In genomic region chr14:89202413-89202812, GRCh38 we compare ENCODE assay signal across 26 cellular contexts.
DNase-seq lines count a peak whose midpoint lies in the region; ATAC-seq and TF ChIP-seq lines count a peak whose summit lies in the region.
"Had no signal": no experiment of that assay in that cellular context is flagged by ENCODE, and none has a peak within 500 bp of the region (broad histone marks: within the 10 kb centered on the region; RNA-seq: fewer than 3 reads in every experiment).

No MANE protein-coding gene starts in this region.

- no peak overlapping the region for H3K23ac ChIP-seq in mesendoderm (ENCODE audit: low read length)

- H3K9me3 Mint-ChIP-seq in activated naive CD4-positive, alpha-beta T cell treated with anti-CD3 and anti-CD28 coated beads for 36 hours: peaks cover 8% of the 10 kb centered on the region
- H3K9me3 Mint-ChIP-seq in GM23338: no peaks in the 10 kb centered on the region
- no peaks in the 10 kb centered on the region for H3K9me3 Mint-ChIP-seq in effector memory CD8-positive, alpha-beta T cell
- no peaks in the 10 kb centered on the region for H3K9me3 Mint-ChIP-seq in natural killer cell treated with Interleukin-12 subunit alpha and Interleukin-12 subunit beta and Interleukin-15 and Interleukin-18, amount 100 ng/mL, for 72 hours
- H3K9me3 Mint-ChIP-seq: activated T-helper 2 cell treated with anti-CD3 and anti-CD28 coated beads, Interferon-gamma antibody, Interleukin-2, Interleukin-4, amounts not matched to agents 10 μg/mL and 5 μg/mL and 100 μg/mL, durations not matched to agents 14 hours and 24 hours and 36 hours; H9 had no signal

- no peak overlapping the region for H3K9ac ChIP-seq in mesendoderm (ENCODE audit: low read length)
- H3K9ac ChIP-seq: SK-N-SH had no signal

- no peak for ATAC-seq in GM23338
- ATAC-seq in effector memory CD8-positive, alpha-beta T cell (replicated peaks): no peak
- no peak for ATAC-seq in natural killer cell treated with Interleukin-12 subunit alpha and Interleukin-12 subunit beta and Interleukin-15 and Interleukin-18, amount 100 ng/mL, for 72 hours
- no peak for ATAC-seq in GM19397 (IDR thresholded peaks at IDR 0.05; ENCODE audit: unreplicated experiment)
- ATAC-seq: sciatic nerve had no signal

- no peak for TF ChIP-seq CTCF in GM23338 (conservative IDR thresholded peaks at IDR 0.05; ENCODE audit: low read depth in 2 of 2)

- H2BK15ac ChIP-seq in mesendoderm (replicated peaks; ENCODE audit: low read depth): no peak overlapping the region

- H3K4me1 ChIP-seq in GM23338 (ENCODE audit: insufficient read depth): peaks cover 42% of the 10 kb centered on the region
- H3K4me1 ChIP-seq in mesendoderm (ENCODE audit: control insufficient read depth, low read depth, low read length): peaks cover 7% of the 10 kb centered on the region

- CTCF ChIA-PET in activated naive CD4-positive, alpha-beta T cell treated with anti-CD3 and anti-CD28 coated beads for 36 hours (lab: Charles Lee): no interaction called here

- no peak overlapping the region for H2AFZ ChIP-seq in GM23338

- H2BK5ac ChIP-seq in mesendoderm (ENCODE audit: low read length): no peak overlapping the region

- no peak overlapping the region for H3K4me3 ChIP-seq in GM23338
- no peak overlapping the region for H3K4me3 ChIP-seq in mesendoderm (ENCODE audit: low read length)
- H3K4me3 ChIP-seq: heart left ventricle, thoracic aorta had no signal

- H3K18ac ChIP-seq in mesendoderm (ENCODE audit: low read length): no peak overlapping the region

- no peak overlapping the region for H3K4me3 Mint-ChIP-seq in activated naive CD4-positive, alpha-beta T cell treated with anti-CD3 and anti-CD28 coated beads for 36 hours
- H3K4me3 Mint-ChIP-seq in GM23338: no peak overlapping the region
- peak overlapping the region in 1 of 2 donors; percentile 35 for H3K4me3 Mint-ChIP-seq in effector memory CD8-positive, alpha-beta T cell
- H3K4me3 Mint-ChIP-seq in natural killer cell treated with Interleukin-12 subunit alpha and Interleukin-12 subunit beta and Interleukin-15 and Interleukin-18, amount 100 ng/mL, for 72 hours: peak overlapping the region; percentile 30
- H3K4me3 Mint-ChIP-seq: activated CD4-positive, alpha-beta memory T cell treated with anti-CD3 and anti-CD28 coated beads for 36 hours; H9; T-helper 1 cell treated with Interleukin-12 subunit alpha and Interleukin-12 subunit beta and Interleukin-4 antibody, amounts not matched to agents 30 μg/mL and 1 μg/mL, for 36 hours had no signal

- H3K79me1 ChIP-seq in mesendoderm (ENCODE audit: low read length): peaks cover 10% of the 10 kb centered on the region

- no CpG with 5 or more reads among the region's 8 CpGs for WGBS in mesendoderm (ENCODE audit: extremely low coverage, insufficient coverage, low lambda C conversion rate)

- H3K4ac ChIP-seq in mesendoderm (ENCODE audit: low read depth, low read length): no peak overlapping the region

- no peak overlapping the region for H2BK120ac ChIP-seq in mesendoderm (ENCODE audit: low read depth, low read length)

- peaks cover 72% of the 10 kb centered on the region for H4K20me1 ChIP-seq in GM23338 (replicated peaks; ENCODE audit: insufficient read depth)

- peaks cover 93% of the 10 kb centered on the region for H3K79me2 ChIP-seq in GM23338 (replicated peaks; ENCODE audit: insufficient read depth)
- H3K79me2 ChIP-seq in mesendoderm (ENCODE audit: control insufficient read depth, insufficient read depth, low read length): peaks cover 2% of the 10 kb centered on the region

- H3K27ac ChIP-seq in GM23338 (ENCODE audit: low read depth) (peak overlapping the region; percentile 45; the same call in 1 of the 2 replicates), mesendoderm (ENCODE audit: low read depth, low read length) (no peak overlapping the region)
- H3K27ac ChIP-seq: heart left ventricle, RWPE1, thoracic aorta had no signal

- H3K4me1 Mint-ChIP-seq in activated naive CD4-positive, alpha-beta T cell treated with anti-CD3 and anti-CD28 coated beads for 36 hours (ENCODE audit: low read depth): peaks cover 54% of the 10 kb centered on the region
- H3K4me1 Mint-ChIP-seq in GM23338: peaks cover 76% of the 10 kb centered on the region
- H3K4me1 Mint-ChIP-seq in effector memory CD8-positive, alpha-beta T cell (ENCODE audit: low read depth in 2 of 2): peaks cover 44 to 55% of the 10 kb centered on the region in 2 donors
- H3K4me1 Mint-ChIP-seq in natural killer cell treated with Interleukin-12 subunit alpha and Interleukin-12 subunit beta and Interleukin-15 and Interleukin-18, amount 100 ng/mL, for 72 hours (ENCODE audit: low read depth in 2 of 2): peaks cover 68 to 70% of the 10 kb centered on the region in 2 donors

- H3F3A ChIP-seq in GM23338 (replicated peaks; ENCODE audit: low read depth): no peaks in the 10 kb centered on the region

- H3K9me2 ChIP-seq in GM23338 (ENCODE audit: insufficient read depth): peaks cover 4% of the 10 kb centered on the region; the same call in 1 of the 2 replicates
- H3K9me2 ChIP-seq: SK-N-SH had no signal

- H3K27me3 Mint-ChIP-seq in activated naive CD4-positive, alpha-beta T cell treated with anti-CD3 and anti-CD28 coated beads for 36 hours (ENCODE audit: low read depth): no peaks in the 10 kb centered on the region
- H3K27me3 Mint-ChIP-seq in GM23338 (ENCODE audit: insufficient read depth, low read depth, poor library complexity): peaks cover 9% of the 10 kb centered on the region
- H3K27me3 Mint-ChIP-seq in effector memory CD8-positive, alpha-beta T cell: no peaks in the 10 kb centered on the region
- no peaks in the 10 kb centered on the region for H3K27me3 Mint-ChIP-seq in natural killer cell treated with Interleukin-12 subunit alpha and Interleukin-12 subunit beta and Interleukin-15 and Interleukin-18, amount 100 ng/mL, for 72 hours
- H3K27me3 Mint-ChIP-seq: activated CD4-positive, alpha-beta memory T cell treated with anti-CD3 and anti-CD28 coated beads for 36 hours had no signal

- H3K36me3 Mint-ChIP-seq in activated naive CD4-positive, alpha-beta T cell treated with anti-CD3 and anti-CD28 coated beads for 36 hours (ENCODE audit: low read depth): peaks cover 36% of the 10 kb centered on the region
- H3K36me3 Mint-ChIP-seq in GM23338 (ENCODE audit: low read depth): peaks cover 16% of the 10 kb centered on the region
- peaks cover 7% of the 10 kb centered on the region for H3K36me3 Mint-ChIP-seq in effector memory CD8-positive, alpha-beta T cell (ENCODE audit: insufficient read depth)
- no peaks in the 10 kb centered on the region for H3K36me3 Mint-ChIP-seq in natural killer cell treated with Interleukin-12 subunit alpha and Interleukin-12 subunit beta and Interleukin-15 and Interleukin-18, amount 100 ng/mL, for 72 hours

- H3K4me2 ChIP-seq in GM23338: no peak overlapping the region
- H3K4me2 ChIP-seq in mesendoderm (ENCODE audit: low read length): no peak overlapping the region
- H3K4me2 ChIP-seq: SK-N-SH had no signal

- no peak overlapping the region for H2AK5ac ChIP-seq in mesendoderm (ENCODE audit: low read length)

- no peak overlapping the region for H4K8ac ChIP-seq in mesendoderm (ENCODE audit: low read depth, low read length)

- H4K5ac ChIP-seq in mesendoderm (ENCODE audit: low read length): no peak overlapping the region

- no peak overlapping the region for H3K27ac Mint-ChIP-seq in activated naive CD4-positive, alpha-beta T cell treated with anti-CD3 and anti-CD28 coated beads for 36 hours
- no peak overlapping the region for H3K27ac Mint-ChIP-seq in GM23338
- peak overlapping the region; percentile 60 to 65 for H3K27ac Mint-ChIP-seq in effector memory CD8-positive, alpha-beta T cell
- H3K27ac Mint-ChIP-seq in natural killer cell treated with Interleukin-12 subunit alpha and Interleukin-12 subunit beta and Interleukin-15 and Interleukin-18, amount 100 ng/mL, for 72 hours: peak overlapping the region; percentile 56 to 80
- H3K27ac Mint-ChIP-seq: activated CD4-positive, alpha-beta memory T cell treated with anti-CD3 and anti-CD28 coated beads for 36 hours; activated T-helper 2 cell treated with anti-CD3 and anti-CD28 coated beads, Interferon-gamma antibody, Interleukin-2, Interleukin-4, amounts not matched to agents 10 μg/mL and 5 μg/mL and 100 μg/mL, durations not matched to agents 14 hours and 24 hours and 36 hours; T-helper 1 cell treated with Interleukin-12 subunit alpha and Interleukin-12 subunit beta and Interleukin-4 antibody, amounts not matched to agents 30 μg/mL and 1 μg/mL, for 36 hours had no signal

- no peak overlapping the region for H3K56ac ChIP-seq in mesendoderm (ENCODE audit: low read length)

- H3K27me3 ChIP-seq in GM23338 (ENCODE audit: insufficient read depth) (no peaks in the 10 kb centered on the region), mesendoderm (ENCODE audit: insufficient read depth, low read length, poor library complexity) (no peaks in the 10 kb centered on the region)
- H3K27me3 ChIP-seq: heart left ventricle had no signal

- intact Hi-C loops in activated naive CD4-positive, alpha-beta T cell treated with anti-CD3 and anti-CD28 coated beads for 36 hours (cut with micrococcal nuclease): no loop called here

- DNase-seq in activated naive CD4-positive, alpha-beta T cell treated with anti-CD3 and anti-CD28 coated beads for 36 hours: peak; percentile 11
- no peak for DNase-seq in activated naive CD4-positive, alpha-beta T cell treated with anti-CD3 and anti-CD28 coated beads, Interleukin-2, amount 50 U/mL, for 16 hours
- DNase-seq in GM23338 (ENCODE audit: low spot score) (no peak), mesendoderm (no peak), H4 (ENCODE audit: low spot score) (no peak)
- DNase-seq in effector memory CD8-positive, alpha-beta T cell: no peak
- no peak for DNase-seq in natural killer cell treated with Interleukin-12 subunit alpha and Interleukin-12 subunit beta and Interleukin-15 and Interleukin-18, amount 100 ng/mL, for 72 hours (ENCODE audit: low spot score)
- DNase-seq: activated CD4-positive, alpha-beta memory T cell treated with anti-CD3 and anti-CD28 coated beads for 36 hours; activated CD4-positive, CD25-positive, alpha-beta regulatory T cell treated with anti-CD3 and anti-CD28 coated beads, Interleukin-2, amount 50 U/mL, for 72 hours; COR-L47; DMS53; GF-D8; H9; heart left ventricle; kidney glomerular epithelial cell; NCI-H2081 treated with DMSO at 0.1 percent for 48 hours; NCI-H446 treated with DMSO at 0.1 percent for 48 hours; posterior cingulate gyrus; SK-N-SH; stimulated activated naive CD4-positive, alpha-beta T cell had no signal

- H3K36me3 ChIP-seq in GM23338 (ENCODE audit: insufficient read depth) (no peaks in the 10 kb centered on the region), mesendoderm (ENCODE audit: control insufficient read depth, insufficient read depth, low read length) (no peaks in the 10 kb centered on the region)
- H3K36me3 ChIP-seq: thoracic aorta had no signal

TF ChIP-seq in GM23338, 12 proteins besides CTCF, POLR2A, EP300 and RAD21 (continues in another document):
- no peak for TF ChIP-seq ZNF331 (CRISPR knock-in tag; IDR thresholded peaks at IDR 0.05; ENCODE audit: low read depth)
- TF ChIP-seq EZH2 (IDR thresholded peaks at IDR 0.05; ENCODE audit: low read depth, unreplicated experiment): no peak

Comparison
In these comparisons a context has a peak if more than half of its experiments do, and no peak if none do; other contexts are left out.
1. H3K27ac Mint-ChIP-seq: peak in effector memory CD8-positive, alpha-beta T cell (2 of 2) and natural killer cell treated with Interleukin-12 subunit alpha and Interleukin-12 subunit beta and Interleukin-15 and Interleukin-18, amount 100 ng/mL, for 72 hours (2 of 2); none in activated naive CD4-positive, alpha-beta T cell treated with anti-CD3 and anti-CD28 coated beads for 36 hours (single experiment) and GM23338 (single experiment).